Comparison of ENCODE assay signal across 26 cellular contexts in the genomic region with DNA sequence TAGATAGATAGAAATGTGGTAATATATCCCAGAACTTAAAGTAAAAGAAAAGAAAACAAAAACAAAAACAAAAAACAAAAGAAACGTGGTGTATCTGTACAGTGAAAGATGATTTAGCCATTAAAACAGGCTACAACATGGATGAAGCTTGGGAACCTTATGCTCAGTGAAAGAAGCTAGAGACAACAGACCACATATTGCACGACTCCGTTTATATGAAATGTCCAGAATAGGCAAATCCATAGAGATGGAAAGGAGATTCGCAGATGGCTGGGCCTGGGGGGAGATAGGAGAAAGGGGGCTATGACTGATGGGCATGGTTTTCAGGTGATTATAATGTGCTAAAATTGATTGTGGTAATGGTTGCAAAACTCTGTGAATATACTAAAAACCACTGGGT.
A peak's percentile ranks its signal among the peaks of the same experiment; 100 is the strongest.
DNase-seq lines count a peak whose midpoint lies in the region; ATAC-seq, FAIRE-seq and TF ChIP-seq lines count a peak whose summit lies in the region.
"Had no signal": no experiment of that assay in that cellular context is flagged by ENCODE, and none has a peak within 500 bp of the region (broad histone marks: within the 10 kb centered on the region; RNA-seq: fewer than 3 reads in every experiment).

No MANE protein-coding gene starts in this region.

- H3K27ac ChIP-seq in K562 (ENCODE audit: extremely low read depth, low read depth, low read length), result no peak overlapping the region
- H3K27ac ChIP-seq in sigmoid colon, result peak overlapping the region in 3 of 4 donors; percentile 64 to 90 (median 86)
- H3K27ac ChIP-seq in vagina, result no peak overlapping the region
- no peak overlapping the region for H3K27ac ChIP-seq in right lobe of liver
- H3K27ac ChIP-seq: BLaER1 had no signal

- TF ChIP-seq EP300 in K562 (IDR thresholded peaks at IDR 0.05; ENCODE audit: low read length) (no peak), sigmoid colon (IDR thresholded peaks at IDR 0.05) (no peak)

- no peak overlapping the region for H2AFZ ChIP-seq in K562 (ENCODE audit: low read depth, low read length)

- DNase-seq in amniotic epithelial cell (ENCODE audit: low read depth) (peak; percentile 67), K562 (ENCODE audit: extremely low read depth in 1 of 4, low spot score in 3 of 4) (no peak), sigmoid colon (no peak), erythroblast (lab: John Stamatoyannopoulos, UW) (no peak), vagina (ENCODE audit: extremely low spot score in 2 of 2) (no peak), right lobe of liver (no peak)
- DNase-seq: 8988T; ACHN; BE2C; C1 segment of cervical spinal cord; Caco-2; Calu3; CD4-positive, alpha-beta memory T cell; CD4-positive, CD25-positive, alpha-beta regulatory T cell; CD8-positive, alpha-beta memory T cell; DMS79 treated with DMSO at 0.1 percent for 48 hours; GF-D8 had no signal

- H3K4me3 ChIP-seq in K562 (no peak overlapping the region), sigmoid colon (no peak overlapping the region), vagina (no peak overlapping the region), right lobe of liver (no peak overlapping the region)
- H3K4me3 ChIP-seq: BLaER1 had no signal

- no peak for ATAC-seq in K562
- no peak for ATAC-seq in HG02571 (IDR thresholded peaks at IDR 0.05; ENCODE audit: unreplicated experiment)
- ATAC-seq in right lobe of liver, result no peak

- no peak overlapping the region for H3K9ac ChIP-seq in K562 (ENCODE audit: insufficient read depth in 1 of 2, low read depth in 2 of 2, low read length in 2 of 2)
- H3K9ac ChIP-seq: BLaER1 had no signal

- 55% methylated on average over 4 of the region's 4 CpGs for WGBS in K562 (ENCODE audit: insufficient coverage, low coverage, missing lambda C conversion rate)
- WGBS in sigmoid colon, 2 donors, result 83 to 84% methylated on average over 4 of the region's 4 CpGs
- WGBS in right lobe of liver (ENCODE audit: insufficient coverage, low coverage, low lambda C conversion rate, missing lambda C conversion rate), result 35% methylated on average over 3 of the region's 4 CpGs

- no peak for FAIRE-seq in K562 (lab: Jason Lieb, UNC)
- FAIRE-seq: A204.1, D721Med, G401.6, GM12891, GM19239 had no signal

- TF ChIP-seq POLR2A in K562 (conservative IDR thresholded peaks at IDR 0.05), result no peak
- no peak for TF ChIP-seq POLR2A in sigmoid colon (IDR thresholded peaks at IDR 0.05)
- no peak for TF ChIP-seq POLR2A in erythroblast (IDR thresholded peaks at IDR 0.05; ENCODE audit: low read length)
- no peak for TF ChIP-seq POLR2A in vagina (IDR thresholded peaks at IDR 0.05)
- TF ChIP-seq POLR2A in right lobe of liver (IDR thresholded peaks at IDR 0.05), result no peak

- POLR2A ChIA-PET in K562 (lab: Yijun Ruan, JAX), result interaction anchor here (0.9 kb wide), 1 partner anchor 16 kb away, joined by 3 read pairs; no protein-coding TSS in a partner anchor

- H3K9me3 ChIP-seq in K562 (replicated peaks; ENCODE audit: control insufficient read depth, insufficient read depth, low read depth, low read length) (no peaks in the 10 kb centered on the region), sigmoid colon (no peaks in the 10 kb centered on the region), vagina (no peaks in the 10 kb centered on the region), right lobe of liver (no peaks in the 10 kb centered on the region)
- H3K9me3 ChIP-seq: BE2C, BLaER1, Caco-2 had no signal

- H3K36me3 Mint-ChIP-seq in nephron (ENCODE audit: low read depth), result peaks cover 8% of the 10 kb centered on the region
- H3K36me3 Mint-ChIP-seq: CD14-positive monocyte; CD4-positive, alpha-beta memory T cell; CD4-positive, CD25-positive, alpha-beta regulatory T cell had no signal

- intact Hi-C loops in K562 (cut with micrococcal nuclease), result no loop called here
- intact Hi-C loops in sigmoid colon (cut with DNase I), result no loop called here
- intact Hi-C loops in vagina (cut with DNase I), result no loop called here
- intact Hi-C loops in right lobe of liver (cut with DNase I), result no loop called here

- no peaks in the 10 kb centered on the region for H3K9me1 ChIP-seq in K562 (ENCODE audit: control insufficient read depth, insufficient read depth, low read length)

- H3K27ac Mint-ChIP-seq in nephron, result peak overlapping the region; percentile 23 to 74 (median 54)
- H3K27ac Mint-ChIP-seq: CD14-positive monocyte; CD4-positive, CD25-positive, alpha-beta regulatory T cell; CD8-positive, alpha-beta memory T cell had no signal

- no peaks in the 10 kb centered on the region; the same call in 1 of the 2 replicates for H4K20me1 ChIP-seq in K562 (replicated peaks; ENCODE audit: control insufficient read depth, insufficient read depth, low read length)
- H4K20me1 ChIP-seq: BLaER1 had no signal

- H3K27me3 ChIP-seq in K562 (ENCODE audit: control insufficient read depth in 2 of 2, insufficient read depth in 2 of 2, low read length in 2 of 2), result no peaks in the 10 kb centered on the region
- no peaks in the 10 kb centered on the region for H3K27me3 ChIP-seq in sigmoid colon
- H3K27me3 ChIP-seq in vagina, result no peaks in the 10 kb centered on the region
- H3K27me3 ChIP-seq in right lobe of liver, result no peaks in the 10 kb centered on the region
- H3K27me3 ChIP-seq: BE2C, BLaER1 had no signal

- CTCF ChIA-PET in K562 (lab: Yijun Ruan, JAX; ENCODE audit: low intra/inter-chr PET ratio), result no interaction called here

- in situ Hi-C loops in K562 (cut with MboI), result no loop called here

- H3K4me2 ChIP-seq in K562 (ENCODE audit: insufficient read depth, low read length), result no peak overlapping the region

- H3K9me3 Mint-ChIP-seq in nephron, result no peaks in the 10 kb centered on the region
- H3K9me3 Mint-ChIP-seq: CD8-positive, alpha-beta memory T cell had no signal

- no TSS peak for BruUV-seq in K562 (replicated peaks; lab: Mats Ljungman, UMichigan)

- TF ChIP-seq CTCF in K562 (IDR thresholded peaks at IDR 0.05 in 2 of 3, conservative IDR thresholded peaks at IDR 0.05 in 1 of 3; ENCODE audit: insufficient read depth in 2 of 3, low read depth in 1 of 3, low read length in 3 of 3), result no peak
- TF ChIP-seq CTCF in nephron (IDR thresholded peaks at IDR 0.05; ENCODE audit: unreplicated experiment in 3 of 3), result no peak
- TF ChIP-seq CTCF in sigmoid colon (IDR thresholded peaks at IDR 0.05), result no peak
- no peak for TF ChIP-seq CTCF in vagina (IDR thresholded peaks at IDR 0.05)
- no peak for TF ChIP-seq CTCF in right lobe of liver (IDR thresholded peaks at IDR 0.05)

- H3K36me3 ChIP-seq in K562 (ENCODE audit: control insufficient read depth, insufficient read depth, low read length) (peaks cover 2% of the 10 kb centered on the region; the same call in 1 of the 3 replicates), sigmoid colon (no peaks in the 10 kb centered on the region), vagina (no peaks in the 10 kb centered on the region), right lobe of liver (no peaks in the 10 kb centered on the region)
- H3K36me3 ChIP-seq: BLaER1 had no signal

- H3K27me3 Mint-ChIP-seq in nephron (ENCODE audit: low read depth), result peaks cover 2% of the 10 kb centered on the region

- H3K4me1 Mint-ChIP-seq in nephron, result peaks cover 45% of the 10 kb centered on the region
- H3K4me1 Mint-ChIP-seq: CD14-positive monocyte; CD4-positive, alpha-beta memory T cell; CD4-positive, CD25-positive, alpha-beta regulatory T cell had no signal

- H3K4me3 Mint-ChIP-seq in nephron, result no peak overlapping the region
- H3K4me3 Mint-ChIP-seq: CD14-positive monocyte; CD4-positive, alpha-beta memory T cell; CD4-positive, CD25-positive, alpha-beta regulatory T cell; CD8-positive, alpha-beta memory T cell had no signal

- peaks cover 65% of the 10 kb centered on the region for H3K79me2 ChIP-seq in K562 (ENCODE audit: control insufficient read depth, insufficient read depth, low read length)

- peaks cover 0 to 25% of the 10 kb centered on the region in 2 experiments; a peak in 2 of 5 replicates for H3K4me1 ChIP-seq in K562 (replicated peaks in 1 of 2; ENCODE audit: control insufficient read depth in 2 of 2, insufficient read depth in 2 of 2, low read length in 2 of 2)
- H3K4me1 ChIP-seq in sigmoid colon, result peaks cover 0 to 45% (median 29%) of the 10 kb centered on the region in 4 donors
- H3K4me1 ChIP-seq in vagina, result peaks cover 15% of the 10 kb centered on the region
- H3K4me1 ChIP-seq in right lobe of liver, result no peaks in the 10 kb centered on the region
- H3K4me1 ChIP-seq: Caco-2 had no signal

- TF ChIP-seq RAD21 in K562 (CRISPR knock-in tag; conservative IDR thresholded peaks at IDR 0.05 in 1 of 2, IDR thresholded peaks at IDR 0.05 in 1 of 2), result no peak

TF ChIP-seq in K562, 482 proteins besides CTCF, POLR2A, EP300 and RAD21:
- TF ChIP-seq POLR2AphosphoS5 (IDR thresholded peaks at IDR 0.05; ENCODE audit: control insufficient read depth, insufficient read depth, low read depth, low read length) (no peak), CEBPB (tag; IDR thresholded peaks at IDR 0.05) (peak; percentile 69)

Comparison
In these comparisons a context has a peak if more than half of its experiments do, and no peak if none do; other contexts are left out.
1. H3K27ac ChIP-seq: peak in sigmoid colon (3 of 4); none in K562 (single experiment), vagina (single experiment) and right lobe of liver (0 of 3).